23 cellular contexts compared by ENCODE assay signal in genomic region chr17:49437696-49438438, GRCh38. TPM values are rescaled to one million over a fixed set of nuclear protein-coding genes. Genes with fewer than 3 reads are reported as not detected.
DNase-seq lines count a peak whose midpoint lies in the region; ATAC-seq, FAIRE-seq and TF ChIP-seq lines count a peak whose summit lies in the region.
"Had no signal": no experiment of that assay in that cellular context is flagged by ENCODE, and none has a peak within 500 bp of the region (broad histone marks: within the 10 kb centered on the region; RNA-seq: fewer than 3 reads in every experiment).

No MANE protein-coding gene starts in this region.

- H2AFZ ChIP-seq in astrocyte (ENCODE audit: low read depth, low read length) = no peak overlapping the region

- no peaks in the 10 kb centered on the region for H3K36me3 ChIP-seq in H7 (replicated peaks; ENCODE audit: control insufficient read depth, insufficient read depth, low read length)
- H3K36me3 ChIP-seq in astrocyte (ENCODE audit: insufficient read depth, low read length) = no peaks in the 10 kb centered on the region
- no peaks in the 10 kb centered on the region for H3K36me3 ChIP-seq in mesodermal cell (ENCODE audit: control insufficient read depth, insufficient read depth, low read length)
- H3K36me3 ChIP-seq: uterus had no signal

- H3K27ac ChIP-seq in astrocyte (ENCODE audit: low read depth, low read length) (no peak overlapping the region), mesodermal cell (ENCODE audit: low read depth, low read length, severe bottlenecking) (peak overlapping the region; percentile 83), RWPE1 (no peak overlapping the region)
- H3K27ac ChIP-seq: uterus had no signal

- POLR2A ChIA-PET in RWPE1 (lab: Yijun Ruan, JAX; ENCODE audit: low non-redundant PET) = no interaction called here

- H3K4me3 Mint-ChIP-seq in astrocyte (ENCODE audit: unreplicated experiment) = no peak overlapping the region
- H3K4me3 Mint-ChIP-seq: activated CD4-positive, alpha-beta T cell treated with anti-CD3 and anti-CD28 coated beads, Interleukin-2, amount 10 ng/mL, durations not matched to agents 24 days and 14 days; natural killer cell treated with Interleukin-12 subunit alpha and Interleukin-12 subunit beta and Interleukin-15 and Interleukin-18, amount 100 ng/mL, for 72 hours; T-helper 1 cell treated with Interleukin-12 subunit alpha and Interleukin-12 subunit beta and Interleukin-4 antibody, amounts not matched to agents 30 μg/mL and 1 μg/mL, for 36 hours had no signal

- FAIRE-seq in astrocyte (lab: Jason Lieb, UNC) = no peak
- FAIRE-seq: colon, D721Med, endometrium, H54 had no signal

- peaks cover 24% of the 10 kb centered on the region for H3K4me1 ChIP-seq in astrocyte (ENCODE audit: insufficient read depth, low read length)
- peaks cover 26% of the 10 kb centered on the region for H3K4me1 ChIP-seq in mesodermal cell (ENCODE audit: control insufficient read depth, insufficient read depth, low read length, poor library complexity, severe bottlenecking)
- H3K4me1 ChIP-seq: uterus had no signal

- DNase-seq in 8988T (peak; percentile 3), H7 (no peak), astrocyte (ENCODE audit: low read depth) (no peak), hepatic stellate cell (ENCODE audit: low spot score) (no peak), RWPE1 (ENCODE audit: low spot score) (no peak), middle frontal gyrus (ENCODE audit: extremely low spot score, low spot score) (no peak)
- DNase-seq: activated CD4-positive, alpha-beta T cell treated with anti-CD3 and anti-CD28 coated beads, Interleukin-2, amount 10 ng/mL, durations not matched to agents 24 days and 14 days; activated CD8-positive, alpha-beta memory T cell treated with anti-CD3 and anti-CD28 coated beads, Interleukin-2, amount 50 U/mL, for 4 hours; left cardiac atrium; MV-4-11; NCI-H1694; NCI-H226; NCI-H748 treated with DMSO at 0.1 percent for 48 hours; stimulated activated CD4-positive, alpha-beta T cell treated with anti-CD3 and anti-CD28 coated beads, Interleukin-1b, Interleukin-23, amount 100 ng/mL, for 48 hours; uterus had no signal

- WGBS in mesodermal cell (ENCODE audit: insufficient coverage in 2 of 2), 2 experiments = 90 to 91% methylated on average over 3 to 6 of the region's 7 CpGs

- TF ChIP-seq CTCF in astrocyte (IDR thresholded peaks at IDR 0.05; ENCODE audit: insufficient read depth, low read depth, low read length) = no peak
- no peak for TF ChIP-seq CTCF in RWPE1 (conservative IDR thresholded peaks at IDR 0.05; ENCODE audit: low read depth)

- H3K9me3 ChIP-seq in astrocyte (ENCODE audit: insufficient read depth, low read depth, low read length) = no peaks in the 10 kb centered on the region
- peaks cover 3% of the 10 kb centered on the region for H3K9me3 ChIP-seq in mesodermal cell (ENCODE audit: control insufficient read depth, low read length)
- H3K9me3 ChIP-seq: uterus had no signal

- peaks cover 18% of the 10 kb centered on the region for H3K4me1 Mint-ChIP-seq in astrocyte (ENCODE audit: low read depth, unreplicated experiment)
- H3K4me1 Mint-ChIP-seq: activated CD4-positive, alpha-beta T cell treated with anti-CD3 and anti-CD28 coated beads, Interleukin-2, amount 10 ng/mL, durations not matched to agents 24 days and 14 days had no signal

- H3K27me3 ChIP-seq in H7 (ENCODE audit: control insufficient read depth, insufficient read depth, low read length) = peaks cover 14% of the 10 kb centered on the region
- H3K27me3 ChIP-seq in astrocyte (ENCODE audit: insufficient read depth, low read length) = peaks cover 26% of the 10 kb centered on the region

- H4K20me1 ChIP-seq in astrocyte (ENCODE audit: insufficient read depth, low read length) = no peaks in the 10 kb centered on the region

- H3K27ac Mint-ChIP-seq in astrocyte (ENCODE audit: unreplicated experiment) = peak overlapping the region; percentile 50
- H3K27ac Mint-ChIP-seq: activated CD4-positive, alpha-beta T cell treated with anti-CD3 and anti-CD28 coated beads, Interleukin-2, amount 10 ng/mL, durations not matched to agents 24 days and 14 days; natural killer cell treated with Interleukin-12 subunit alpha and Interleukin-12 subunit beta and Interleukin-15 and Interleukin-18, amount 100 ng/mL, for 72 hours; T-helper 1 cell treated with Interleukin-12 subunit alpha and Interleukin-12 subunit beta and Interleukin-4 antibody, amounts not matched to agents 30 μg/mL and 1 μg/mL, for 36 hours had no signal

- H3K4me3 ChIP-seq in H7 (ENCODE audit: insufficient read depth, low read depth, low read length) (peak overlapping the region; percentile 41), astrocyte (ENCODE audit: insufficient read depth, low read depth, low read length) (no peak overlapping the region), mesodermal cell (ENCODE audit: extremely low read depth, insufficient read depth, low read length, poor library complexity, severe bottlenecking) (no peak overlapping the region)
- H3K4me3 ChIP-seq: uterus had no signal

- ATAC-seq in HG02678 (IDR thresholded peaks at IDR 0.05; ENCODE audit: unreplicated experiment) = no peak
- ATAC-seq: natural killer cell treated with Interleukin-12 subunit alpha and Interleukin-12 subunit beta and Interleukin-15 and Interleukin-18, amount 100 ng/mL, for 72 hours had no signal

- no peaks in the 10 kb centered on the region for H3K79me2 ChIP-seq in astrocyte (ENCODE audit: insufficient read depth, low read length)

- H3K4me2 ChIP-seq in astrocyte (ENCODE audit: low read length) = peak overlapping the region; percentile 76

- H3K9me3 Mint-ChIP-seq in astrocyte (ENCODE audit: unreplicated experiment) = peaks cover 8% of the 10 kb centered on the region
- H3K9me3 Mint-ChIP-seq: activated CD4-positive, alpha-beta T cell treated with anti-CD3 and anti-CD28 coated beads, Interleukin-2, amount 10 ng/mL, durations not matched to agents 24 days and 14 days; natural killer cell treated with Interleukin-12 subunit alpha and Interleukin-12 subunit beta and Interleukin-15 and Interleukin-18, amount 100 ng/mL, for 72 hours; T-helper 1 cell treated with Interleukin-12 subunit alpha and Interleukin-12 subunit beta and Interleukin-4 antibody, amounts not matched to agents 30 μg/mL and 1 μg/mL, for 36 hours had no signal

- no peak overlapping the region for H3K9ac ChIP-seq in astrocyte (ENCODE audit: low read length)

- H3K36me3 Mint-ChIP-seq in astrocyte (ENCODE audit: low read depth, unreplicated experiment) = no peaks in the 10 kb centered on the region
- H3K36me3 Mint-ChIP-seq: natural killer cell treated with Interleukin-12 subunit alpha and Interleukin-12 subunit beta and Interleukin-15 and Interleukin-18, amount 100 ng/mL, for 72 hours had no signal

- CTCF ChIA-PET in RWPE1 (lab: Yijun Ruan, JAX) = interaction anchor here (0.7 to 2.2 kb wide), 3 partner anchors 40 to 440 kb away, joined by 5 to 9 read pairs (median 7); no protein-coding TSS in a partner anchor

- H3K27me3 Mint-ChIP-seq in astrocyte (ENCODE audit: low read depth, unreplicated experiment) = peaks cover 58% of the 10 kb centered on the region

RNA-seq across cellular contexts. Expression of gene PHB1, which starts 23.2 kb away (rescaled TPM):
- 310 and 384 TPM in 2 replicates for total RNA-seq in H7 (2014; rRNA removed; shearing (Covaris generic))
- 211 and 227 TPM in 2 replicates for total RNA-seq in astrocyte
- polyA plus RNA-seq in mesodermal cell (2013, experiment 1 of 2) = 128 TPM
- 116 TPM for polyA plus RNA-seq in mesodermal cell (2013, experiment 2 of 2)

RNA-seq across cellular contexts. Expression of gene NGFR, which starts 57.2 kb away (rescaled TPM):
- total RNA-seq in H7 (2014; rRNA removed; shearing (Covaris generic)) = 7.9 and 8.7 TPM in 2 replicates
- total RNA-seq in astrocyte = 0.64 and 1.0 TPM in 2 replicates
- 36.0 TPM for polyA plus RNA-seq in mesodermal cell (2013, experiment 1 of 2)
- 31.0 TPM for polyA plus RNA-seq in mesodermal cell (2013, experiment 2 of 2)
- total RNA-seq: activated CD4-positive, alpha-beta T cell treated with anti-CD3 and anti-CD28 coated beads, Interleukin-2, amount 10 ng/mL, durations not matched to agents 24 days and 14 days had no signal
